ENCODE assay signal across 20 cellular contexts in genomic region chr11:8711895-8712442, GRCh38.
"Had no signal": no experiment of that assay in that cellular context is flagged by ENCODE, and none has a peak within 500 bp of the region (broad histone marks: within the 10 kb centered on the region; RNA-seq: fewer than 3 reads in every experiment).

No MANE protein-coding gene starts in this region.

- H3K36me3 Mint-ChIP-seq: activated CD8-positive, alpha-beta memory T cell treated with anti-CD3 and anti-CD28 coated beads, Interleukin-2, amount 10 ng/mL, durations not matched to agents 7 days and 5 days; activated naive CD4-positive, alpha-beta T cell treated with anti-CD3 and anti-CD28 coated beads, Interleukin-2, amount 50 U/mL, for 24 hours had no signal

- H3K9me3 Mint-ChIP-seq: activated naive CD4-positive, alpha-beta T cell treated with anti-CD3 and anti-CD28 coated beads, Interleukin-2, amount 50 U/mL, for 24 hours; activated T-helper 2 cell treated with anti-CD3 and anti-CD28 coated beads, Interferon-gamma antibody, Interleukin-2, Interleukin-4, amounts not matched to agents 10 μg/mL and 5 μg/mL and 100 μg/mL, durations not matched to agents 14 hours and 24 hours and 36 hours; nephron progenitor cell; stimulated activated naive CD8-positive, alpha-beta T cell treated with anti-CD3 and anti-CD28 coated beads, Interleukin-15, Interleukin-2, amounts not matched to agents 100 ng/mL and 50 ng/mL, for 24 hours had no signal

- H3K4me3 Mint-ChIP-seq: activated CD8-positive, alpha-beta memory T cell treated with anti-CD3 and anti-CD28 coated beads, Interleukin-2, amount 10 ng/mL, durations not matched to agents 7 days and 5 days; activated naive CD4-positive, alpha-beta T cell treated with anti-CD3 and anti-CD28 coated beads, Interleukin-2, amount 50 U/mL, for 24 hours; nephron progenitor cell; stimulated activated naive CD8-positive, alpha-beta T cell treated with anti-CD3 and anti-CD28 coated beads, Interleukin-15, Interleukin-2, amounts not matched to agents 100 ng/mL and 50 ng/mL, for 24 hours had no signal

- H3K9me3 ChIP-seq: adrenal gland, spleen, testis, vagina had no signal

- H3K4me1 Mint-ChIP-seq: activated CD8-positive, alpha-beta memory T cell treated with anti-CD3 and anti-CD28 coated beads, Interleukin-2, amount 10 ng/mL, durations not matched to agents 7 days and 5 days; activated naive CD4-positive, alpha-beta T cell treated with anti-CD3 and anti-CD28 coated beads, Interleukin-2, amount 50 U/mL, for 24 hours had no signal

- H3K27me3 ChIP-seq: adrenal gland, spleen, testis, vagina had no signal

- H3K27me3 Mint-ChIP-seq: activated CD8-positive, alpha-beta memory T cell treated with anti-CD3 and anti-CD28 coated beads, Interleukin-2, amount 10 ng/mL, durations not matched to agents 7 days and 5 days; activated naive CD4-positive, alpha-beta T cell treated with anti-CD3 and anti-CD28 coated beads, Interleukin-2, amount 50 U/mL, for 24 hours; stimulated activated naive CD8-positive, alpha-beta T cell treated with anti-CD3 and anti-CD28 coated beads, Interleukin-15, Interleukin-2, amounts not matched to agents 100 ng/mL and 50 ng/mL, for 24 hours had no signal

- DNase-seq: activated CD4-positive, alpha-beta T cell treated with anti-CD3 and anti-CD28 coated beads, Interleukin-2, amount 50 U/mL, for 48 hours; activated CD4-positive, CD25-positive, alpha-beta regulatory T cell treated with anti-CD3 and anti-CD28 coated beads, Interleukin-2, amount 50 U/mL, for 72 hours; activated CD8-positive, alpha-beta memory T cell treated with anti-CD3 and anti-CD28 coated beads, Interleukin-2, amount 10 ng/mL, durations not matched to agents 7 days and 5 days; activated T-cell treated with anti-CD3 and anti-CD28 coated beads, Interleukin-2, amount 50 U/mL, for 1 hour; adrenal gland; foreskin fibroblast; glutamatergic neuron; kidney glomerular epithelial cell; mesenchymal stem cell; nephron progenitor cell; occipital lobe; spleen; SW 1271; testis had no signal

- FAIRE-seq: colon had no signal

- H3K4me3 ChIP-seq: adrenal gland, spleen, testis, vagina had no signal

- H3K27ac Mint-ChIP-seq: activated CD8-positive, alpha-beta memory T cell treated with anti-CD3 and anti-CD28 coated beads, Interleukin-2, amount 10 ng/mL, durations not matched to agents 7 days and 5 days; activated naive CD4-positive, alpha-beta T cell treated with anti-CD3 and anti-CD28 coated beads, Interleukin-2, amount 50 U/mL, for 24 hours; activated T-helper 2 cell treated with anti-CD3 and anti-CD28 coated beads, Interferon-gamma antibody, Interleukin-2, Interleukin-4, amounts not matched to agents 10 μg/mL and 5 μg/mL and 100 μg/mL, durations not matched to agents 14 hours and 24 hours and 36 hours; nephron progenitor cell; stimulated activated naive CD8-positive, alpha-beta T cell treated with anti-CD3 and anti-CD28 coated beads, Interleukin-15, Interleukin-2, amounts not matched to agents 100 ng/mL and 50 ng/mL, for 24 hours had no signal

- ATAC-seq: activated CD8-positive, alpha-beta memory T cell treated with anti-CD3 and anti-CD28 coated beads, Interleukin-2, amount 10 ng/mL, durations not matched to agents 7 days and 5 days; sciatic nerve had no signal

- H3K27ac ChIP-seq: vagina had no signal
